Comparison of ENCODE assay signal across 8 cellular contexts in genomic region chr17:73770115-73770848, GRCh38.
DNase-seq lines count a peak whose midpoint lies in the region; FAIRE-seq and TF ChIP-seq lines count a peak whose summit lies in the region.

No MANE protein-coding gene starts in this region.

- peak overlapping the region; percentile 64 for H2AK5ac ChIP-seq in neuronal stem cell (ENCODE audit: low read depth, low read length)

- no peak for TF ChIP-seq EP300 in esophagus muscularis mucosa (IDR thresholded peaks at IDR 0.05)

- H3K18ac ChIP-seq in neuronal stem cell (ENCODE audit: low read length), result peak overlapping the region; percentile 40

- no peak overlapping the region for H4K91ac ChIP-seq in neuronal stem cell (ENCODE audit: low read depth, low read length, poor library complexity)

- WGBS in esophagus muscularis mucosa, result 34% methylated on average over 11 of the region's 12 CpGs
- no CpG with 5 or more reads among the region's 12 CpGs for WGBS in neuronal stem cell (ENCODE audit: extremely low coverage in 2 of 2, insufficient read length in 2 of 2, insufficient replicate concordance in 1 of 2), 2 donors
- WGBS in spleen, 5 donors, result 54 to 67% (median 56%) methylated on average over 11 to 12 of the region's 12 CpGs

- H4K8ac ChIP-seq in neuronal stem cell (ENCODE audit: low read depth, low read length), result no peak overlapping the region

- H3K9me3 Mint-ChIP-seq in activated naive CD4-positive, alpha-beta T cell treated with anti-CD3 and anti-CD28 coated beads, Interleukin-2, amount 10 ng/mL, durations not matched to agents 7 days and 5 days, result no peaks in the 10 kb centered on the region
- no peaks in the 10 kb centered on the region for H3K9me3 Mint-ChIP-seq in activated CD4-positive, alpha-beta memory T cell treated with anti-CD3 and anti-CD28 coated beads, Interleukin-2, amount 10 ng/mL, durations not matched to agents 7 days and 5 days

- no peak overlapping the region for H3K27ac Mint-ChIP-seq in activated naive CD4-positive, alpha-beta T cell treated with anti-CD3 and anti-CD28 coated beads, Interleukin-2, amount 10 ng/mL, durations not matched to agents 7 days and 5 days
- H3K27ac Mint-ChIP-seq in activated CD4-positive, alpha-beta memory T cell treated with anti-CD3 and anti-CD28 coated beads, Interleukin-2, amount 10 ng/mL, durations not matched to agents 7 days and 5 days, result no peak overlapping the region

- peak; percentile 99 for DNase-seq in DMS 273 (lab: John Stamatoyannopoulos, UW; ENCODE audit: unreplicated experiment)
- peak; percentile 92 for DNase-seq in NCI-H69 (lab: John Stamatoyannopoulos, UW)
- DNase-seq in esophagus muscularis mucosa (ENCODE audit: extremely low spot score), result peak; percentile 93
- no peak for DNase-seq in neuronal stem cell (ENCODE audit: low spot score)
- no peak for DNase-seq in GM12892 (ENCODE audit: insufficient read length)
- DNase-seq in activated naive CD4-positive, alpha-beta T cell treated with anti-CD3 and anti-CD28 coated beads, Interleukin-2, amount 10 ng/mL, durations not matched to agents 7 days and 5 days, result no peak
- no peak for DNase-seq in activated CD4-positive, alpha-beta memory T cell treated with anti-CD3 and anti-CD28 coated beads, Interleukin-2, amount 10 ng/mL, durations not matched to agents 7 days and 5 days
- no peak for DNase-seq in spleen

- no peak overlapping the region for H3K4ac ChIP-seq in neuronal stem cell (ENCODE audit: low read length)

- no peak overlapping the region for H2BK12ac ChIP-seq in neuronal stem cell (ENCODE audit: low read length)

- no peak overlapping the region for H3K4me3 Mint-ChIP-seq in activated naive CD4-positive, alpha-beta T cell treated with anti-CD3 and anti-CD28 coated beads, Interleukin-2, amount 10 ng/mL, durations not matched to agents 7 days and 5 days
- H3K4me3 Mint-ChIP-seq in activated CD4-positive, alpha-beta memory T cell treated with anti-CD3 and anti-CD28 coated beads, Interleukin-2, amount 10 ng/mL, durations not matched to agents 7 days and 5 days, result no peak overlapping the region

- intact Hi-C loops in esophagus muscularis mucosa (cut with DNase I), result no loop called here
- intact Hi-C loops in spleen (cut with DNase I; ENCODE audit: low total_unique reads), result no loop called here

- H3K4me1 ChIP-seq in esophagus muscularis mucosa (peaks cover 15 to 26% (median 20%) of the 10 kb centered on the region in 4 donors), neuronal stem cell (ENCODE audit: control insufficient read depth in 2 of 2, insufficient read depth in 1 of 2, low read depth in 1 of 2, low read length in 2 of 2) (no peaks in the 10 kb centered on the region), spleen (peaks cover 0 to 19% (median 12%) of the 10 kb centered on the region in 6 donors)

- peak overlapping the region in 1 of 4 donors; percentile 0 for H3K4me3 ChIP-seq in esophagus muscularis mucosa
- no peak overlapping the region for H3K4me3 ChIP-seq in neuronal stem cell (ENCODE audit: low read length in 2 of 2)
- no peak overlapping the region for H3K4me3 ChIP-seq in spleen

- no peak overlapping the region for H2BK120ac ChIP-seq in neuronal stem cell (ENCODE audit: low read depth, low read length)

- TF ChIP-seq POLR2A in esophagus muscularis mucosa (IDR thresholded peaks at IDR 0.05; ENCODE audit: low read depth) (no peak), GM12892 (IDR thresholded peaks at IDR 0.05; ENCODE audit: low read depth, low read length) (no peak), spleen (IDR thresholded peaks at IDR 0.05) (no peak)

- H3K27ac ChIP-seq in esophagus muscularis mucosa (replicated peaks in 1 of 4), result no peak overlapping the region
- H3K27ac ChIP-seq in neuronal stem cell (replicated peaks; ENCODE audit: low read length), result no peak overlapping the region
- H3K27ac ChIP-seq in spleen, result peak overlapping the region in 3 of 8 donors; percentile 4 to 47 (median 38)

- no peak for FAIRE-seq in GM12892 (lab: Jason Lieb, UNC)

- no peak overlapping the region for H2BK15ac ChIP-seq in neuronal stem cell (ENCODE audit: low read length)

- CTCF ChIA-PET in activated naive CD4-positive, alpha-beta T cell treated with anti-CD3 and anti-CD28 coated beads, Interleukin-2, amount 10 ng/mL, durations not matched to agents 7 days and 5 days (lab: Charles Lee), result no interaction called here
- CTCF ChIA-PET in activated CD4-positive, alpha-beta memory T cell treated with anti-CD3 and anti-CD28 coated beads, Interleukin-2, amount 10 ng/mL, durations not matched to agents 7 days and 5 days (lab: Charles Lee), result no interaction called here

- H3K36me3 ChIP-seq in esophagus muscularis mucosa, result no peaks in the 10 kb centered on the region
- H3K36me3 ChIP-seq in neuronal stem cell (replicated peaks in 1 of 2; ENCODE audit: control insufficient read depth in 2 of 2, insufficient read depth in 2 of 2, low read length in 2 of 2), result no peaks in the 10 kb centered on the region
- H3K36me3 ChIP-seq in spleen, result no peaks in the 10 kb centered on the region

- H3K27me3 ChIP-seq in esophagus muscularis mucosa (no peaks in the 10 kb centered on the region), neuronal stem cell (ENCODE audit: control insufficient read depth in 3 of 3, insufficient read depth in 3 of 3, low read depth in 1 of 3, low read length in 3 of 3) (peaks cover 0 to 7% (median 0%) of the 10 kb centered on the region in 3 experiments), spleen (replicated peaks in 1 of 7) (peaks cover 0 to 7% (median 0%) of the 10 kb centered on the region in 7 donors)

- no peak overlapping the region for H3K14ac ChIP-seq in neuronal stem cell (ENCODE audit: low read length)

- no peaks in the 10 kb centered on the region for H3K9me3 ChIP-seq in esophagus muscularis mucosa
- H3K9me3 ChIP-seq in neuronal stem cell (replicated peaks in 1 of 2; ENCODE audit: control insufficient read depth in 2 of 2, insufficient read depth in 1 of 2, low read depth in 1 of 2, low read length in 2 of 2), result no peaks in the 10 kb centered on the region
- H3K9me3 ChIP-seq in spleen, result no peaks in the 10 kb centered on the region

- H3K4me2 ChIP-seq in neuronal stem cell (ENCODE audit: insufficient read depth, low read length, poor library complexity, severe bottlenecking), result no peak overlapping the region

- H3K23ac ChIP-seq in neuronal stem cell (ENCODE audit: low read depth, low read length, poor library complexity), result no peak overlapping the region

- H3K36me3 Mint-ChIP-seq in activated naive CD4-positive, alpha-beta T cell treated with anti-CD3 and anti-CD28 coated beads, Interleukin-2, amount 10 ng/mL, durations not matched to agents 7 days and 5 days, result no peaks in the 10 kb centered on the region
- H3K36me3 Mint-ChIP-seq in activated CD4-positive, alpha-beta memory T cell treated with anti-CD3 and anti-CD28 coated beads, Interleukin-2, amount 10 ng/mL, durations not matched to agents 7 days and 5 days (ENCODE audit: low read depth), result no peaks in the 10 kb centered on the region

- TF ChIP-seq CTCF in esophagus muscularis mucosa (IDR thresholded peaks at IDR 0.05) (no peak), spleen (IDR thresholded peaks at IDR 0.05 in 8 of 11, conservative IDR thresholded peaks at IDR 0.05 in 3 of 11) (no peak)

- H2AFZ ChIP-seq in neuronal stem cell (ENCODE audit: low read length), result no peak overlapping the region

- H3K79me1 ChIP-seq in neuronal stem cell (ENCODE audit: low read depth, low read length), result no peaks in the 10 kb centered on the region

- no peak overlapping the region for H3K9ac ChIP-seq in neuronal stem cell (ENCODE audit: low read depth, low read length, poor library complexity)

- no peak overlapping the region for H2BK5ac ChIP-seq in neuronal stem cell (ENCODE audit: low read length)

- POLR2A ChIA-PET in activated CD4-positive, alpha-beta memory T cell treated with anti-CD3 and anti-CD28 coated beads, Interleukin-2, amount 10 ng/mL, durations not matched to agents 7 days and 5 days (lab: Charles Lee), result no interaction called here

- H3K27me3 Mint-ChIP-seq in activated naive CD4-positive, alpha-beta T cell treated with anti-CD3 and anti-CD28 coated beads, Interleukin-2, amount 10 ng/mL, durations not matched to agents 7 days and 5 days, result peaks cover 18% of the 10 kb centered on the region
- peaks cover 4% of the 10 kb centered on the region for H3K27me3 Mint-ChIP-seq in activated CD4-positive, alpha-beta memory T cell treated with anti-CD3 and anti-CD28 coated beads, Interleukin-2, amount 10 ng/mL, durations not matched to agents 7 days and 5 days

- no peaks in the 10 kb centered on the region for H3K4me1 Mint-ChIP-seq in activated naive CD4-positive, alpha-beta T cell treated with anti-CD3 and anti-CD28 coated beads, Interleukin-2, amount 10 ng/mL, durations not matched to agents 7 days and 5 days
- no peaks in the 10 kb centered on the region for H3K4me1 Mint-ChIP-seq in activated CD4-positive, alpha-beta memory T cell treated with anti-CD3 and anti-CD28 coated beads, Interleukin-2, amount 10 ng/mL, durations not matched to agents 7 days and 5 days

Comparison
In these comparisons a context has a peak if more than half of its experiments do, and no peak if none do; other contexts are left out.
1. DNase-seq: peak in DMS 273 (single experiment), NCI-H69 (single experiment) and esophagus muscularis mucosa (single experiment); none in neuronal stem cell (single experiment), GM12892 (single experiment), activated naive CD4-positive, alpha-beta T cell treated with anti-CD3 and anti-CD28 coated beads, Interleukin-2, amount 10 ng/mL, durations not matched to agents 7 days and 5 days (single experiment), activated CD4-positive, alpha-beta memory T cell treated with anti-CD3 and anti-CD28 coated beads, Interleukin-2, amount 10 ng/mL, durations not matched to agents 7 days and 5 days (single experiment) and spleen (single experiment).